13 cellular contexts compared by ENCODE assay signal in genomic region chr2:200156140-200156858, GRCh38.
DNase-seq lines count a peak whose midpoint lies in the region; ATAC-seq and TF ChIP-seq lines count a peak whose summit lies in the region.
"Had no signal": no experiment of that assay in that cellular context is flagged by ENCODE, and none has a peak within 500 bp of the region (broad histone marks: within the 10 kb centered on the region; RNA-seq: fewer than 3 reads in every experiment).

No MANE protein-coding gene starts in this region.

- no peaks in the 10 kb centered on the region for H3K9me3 ChIP-seq in psoas muscle

- H3K27me3 Mint-ChIP-seq in activated naive CD8-positive, alpha-beta T cell treated with anti-CD3 and anti-CD28 coated beads for 36 hours: no peaks in the 10 kb centered on the region

- intact Hi-C loops in psoas muscle (cut with DNase I): no loop called here

- H3K4me3 ChIP-seq in fibroblast of villous mesenchyme (ENCODE audit: low read depth, low read length): peak overlapping the region; percentile 51
- peak overlapping the region; percentile 61 for H3K4me3 ChIP-seq in psoas muscle
- H3K4me3 ChIP-seq: cardiac muscle cell had no signal

- H3K9me3 Mint-ChIP-seq in activated naive CD8-positive, alpha-beta T cell treated with anti-CD3 and anti-CD28 coated beads for 36 hours: peaks cover 11% of the 10 kb centered on the region

- H3K27ac ChIP-seq in psoas muscle (peak overlapping the region; percentile 20), substantia nigra (ENCODE audit: low read depth, low read length, poor library complexity, severe bottlenecking) (no peak overlapping the region)
- H3K27ac ChIP-seq: cardiac muscle cell had no signal

- DNase-seq in ELR (ENCODE audit: low read depth) (peak; percentile 87), SW480 (ENCODE audit: low spot score) (peak; percentile 22), fibroblast of villous mesenchyme (ENCODE audit: low read depth) (peak; percentile 95), psoas muscle (peak in 1 of 2 donors; percentile 56), substantia nigra (lab: John Stamatoyannopoulos, UW) (no peak), NCI-H510A (lab: John Stamatoyannopoulos, UW) (no peak)
- no peak for DNase-seq in activated naive CD8-positive, alpha-beta T cell treated with anti-CD3 and anti-CD28 coated beads for 36 hours
- DNase-seq: activated CD4-positive, CD25-positive, alpha-beta regulatory T cell; NCI-H1694; nephron progenitor cell had no signal

- H3K27ac Mint-ChIP-seq in activated naive CD8-positive, alpha-beta T cell treated with anti-CD3 and anti-CD28 coated beads for 36 hours: no peak overlapping the region
- H3K27ac Mint-ChIP-seq: nephron progenitor cell; stimulated activated effector memory CD8-positive, alpha-beta T cell treated with anti-CD3 and anti-CD28 coated beads, Interleukin-12 subunit alpha, Interleukin-12 subunit beta, amount 100 ng/mL, for 72 hours had no signal

- no peaks in the 10 kb centered on the region for H3K4me1 ChIP-seq in psoas muscle

- ATAC-seq in psoas muscle: peak; percentile 77 to 96 (median 84)
- no peak for ATAC-seq in HG02623 (IDR thresholded peaks at IDR 0.05; ENCODE audit: unreplicated experiment)
- ATAC-seq: stimulated activated effector memory CD8-positive, alpha-beta T cell treated with anti-CD3 and anti-CD28 coated beads, Interleukin-12 subunit alpha, Interleukin-12 subunit beta, amount 100 ng/mL, for 72 hours had no signal

- TF ChIP-seq CTCF in fibroblast of villous mesenchyme (IDR thresholded peaks at IDR 0.05; ENCODE audit: insufficient read depth, low read depth, low read length) (no peak), psoas muscle (IDR thresholded peaks at IDR 0.05) (no peak)

- H3K4me3 Mint-ChIP-seq in activated naive CD8-positive, alpha-beta T cell treated with anti-CD3 and anti-CD28 coated beads for 36 hours: no peak overlapping the region
- H3K4me3 Mint-ChIP-seq: nephron progenitor cell; stimulated activated effector memory CD8-positive, alpha-beta T cell treated with anti-CD3 and anti-CD28 coated beads, Interleukin-12 subunit alpha, Interleukin-12 subunit beta, amount 100 ng/mL, for 72 hours had no signal

- no peaks in the 10 kb centered on the region for H3K27me3 ChIP-seq in psoas muscle (ENCODE audit: insufficient read depth in 3 of 3, low read length in 2 of 3)
- H3K27me3 ChIP-seq: cardiac muscle cell had no signal

- 18 to 27% (median 20%) methylated on average over 6 of the region's 6 CpGs for WGBS in psoas muscle, 3 donors

- no peaks in the 10 kb centered on the region for H3K36me3 ChIP-seq in psoas muscle (ENCODE audit: insufficient read depth in 1 of 2, low read depth in 1 of 2)
- H3K36me3 ChIP-seq: cardiac muscle cell had no signal

- H3K36me3 Mint-ChIP-seq in activated naive CD8-positive, alpha-beta T cell treated with anti-CD3 and anti-CD28 coated beads for 36 hours: no peaks in the 10 kb centered on the region
- H3K36me3 Mint-ChIP-seq: stimulated activated effector memory CD8-positive, alpha-beta T cell treated with anti-CD3 and anti-CD28 coated beads, Interleukin-12 subunit alpha, Interleukin-12 subunit beta, amount 100 ng/mL, for 72 hours had no signal

- peaks cover 3% of the 10 kb centered on the region for H3K4me1 Mint-ChIP-seq in activated naive CD8-positive, alpha-beta T cell treated with anti-CD3 and anti-CD28 coated beads for 36 hours

Comparison
In these comparisons a context has a peak if more than half of its experiments do, and no peak if none do; other contexts are left out.
1. DNase-seq: peak in ELR (single experiment), SW480 (single experiment) and fibroblast of villous mesenchyme (single experiment); none in activated naive CD8-positive, alpha-beta T cell treated with anti-CD3 and anti-CD28 coated beads for 36 hours (single experiment), substantia nigra (0 of 49) and NCI-H510A (single experiment).